9 cellular contexts compared by ENCODE assay signal in genomic region chr19:14450168-14450874, GRCh38. TPM values are rescaled to one million over a fixed set of nuclear protein-coding genes. Genes with fewer than 3 reads are reported as not detected.
DNase-seq lines count a peak whose midpoint lies in the region; ATAC-seq and TF ChIP-seq lines count a peak whose summit lies in the region.
"Had no signal": no experiment of that assay in that cellular context is flagged by ENCODE, and none has a peak within 500 bp of the region (broad histone marks: within the 10 kb centered on the region; RNA-seq: fewer than 3 reads in every experiment).

No MANE protein-coding gene starts in this region.

- peaks cover 14% of the 10 kb centered on the region for H3K4me1 Mint-ChIP-seq in activated T-cell treated with anti-CD3 and anti-CD28 coated beads, Interleukin-2, amount 50 U/mL, for 24 hours (ENCODE audit: low read depth)

- no peaks in the 10 kb centered on the region for H3K27me3 ChIP-seq in PC-3 (ENCODE audit: low read length)

- H4K20me1 ChIP-seq in PC-3 (ENCODE audit: low read length): no peaks in the 10 kb centered on the region

- no peaks in the 10 kb centered on the region for H3K9me2 ChIP-seq in PC-3 (replicated peaks; ENCODE audit: low read length)

- DNase-seq in NCI-H1436 (lab: John Stamatoyannopoulos, UW) (peak; percentile 21), NCI-H1436 treated with DMSO at 0.1 percent for 48 hours (lab: John Stamatoyannopoulos, UW) (no peak), PC-3 (peak; percentile 67), kidney tubule cell (ENCODE audit: low spot score) (peak; percentile 31), H4 (ENCODE audit: low spot score) (no peak), DMS114 treated with DMSO at 0.1 percent for 48 hours (lab: John Stamatoyannopoulos, UW; ENCODE audit: unreplicated experiment) (no peak)
- DNase-seq in activated T-cell treated with anti-CD3 and anti-CD28 coated beads, Interleukin-2, amount 50 U/mL, for 24 hours: peak; percentile 82

- no peak overlapping the region for H3K4me2 ChIP-seq in PC-3 (ENCODE audit: low read length)

- no peak overlapping the region for H3K9ac ChIP-seq in PC-3 (ENCODE audit: low read length)

- no peaks in the 10 kb centered on the region for H3K27me3 Mint-ChIP-seq in activated T-cell treated with anti-CD3 and anti-CD28 coated beads, Interleukin-2, amount 50 U/mL, for 24 hours

- H3K4me1 ChIP-seq in PC-3 (ENCODE audit: insufficient read depth, low read length): no peaks in the 10 kb centered on the region; the same call in 1 of the 2 replicates

- no peak overlapping the region for H3K4me3 ChIP-seq in PC-3 (ENCODE audit: low read length)

- BruUV-seq in PC-3 (replicated peaks; lab: Mats Ljungman, UMichigan): no TSS peak

- H3K4me3 Mint-ChIP-seq in activated T-cell treated with anti-CD3 and anti-CD28 coated beads, Interleukin-2, amount 50 U/mL, for 24 hours: no peak overlapping the region

- ATAC-seq in PC-3: peak; percentile 75
- no peak for ATAC-seq in HG02678 (IDR thresholded peaks at IDR 0.05; ENCODE audit: unreplicated experiment)

- H3K27ac ChIP-seq in PC-3 (ENCODE audit: low read length): no peak overlapping the region

- CTCF ChIA-PET in PC-3 (lab: Charles Lee): no interaction called here

- TF ChIP-seq CTCF in PC-3 (conservative IDR thresholded peaks at IDR 0.05; ENCODE audit: low read depth, low read length): no peak

- no peaks in the 10 kb centered on the region for H3K9me3 ChIP-seq in PC-3 (ENCODE audit: low read length)

- H2AFZ ChIP-seq in PC-3 (ENCODE audit: low read length): no peak overlapping the region

- no peaks in the 10 kb centered on the region for H3K9me3 Mint-ChIP-seq in activated T-cell treated with anti-CD3 and anti-CD28 coated beads, Interleukin-2, amount 50 U/mL, for 24 hours

- peaks cover 90% of the 10 kb centered on the region for H3K36me3 Mint-ChIP-seq in activated T-cell treated with anti-CD3 and anti-CD28 coated beads, Interleukin-2, amount 50 U/mL, for 24 hours (ENCODE audit: low read depth)

- H3K79me2 ChIP-seq in PC-3 (ENCODE audit: low read length): no peaks in the 10 kb centered on the region

- POLR2A ChIA-PET in PC-3 (lab: Charles Lee; ENCODE audit: unreplicated experiment): no interaction called here

- H3K27ac Mint-ChIP-seq in activated T-cell treated with anti-CD3 and anti-CD28 coated beads, Interleukin-2, amount 50 U/mL, for 24 hours: peak overlapping the region; percentile 4

- no peaks in the 10 kb centered on the region for H3F3A ChIP-seq in PC-3 (ENCODE audit: low read length, unreplicated experiment)

- peaks cover 54% of the 10 kb centered on the region for H3K36me3 ChIP-seq in PC-3 (ENCODE audit: low read depth, low read length)

- intact Hi-C loops in PC-3 (cut with micrococcal nuclease): no loop called here

RNA-seq across cellular contexts. Expression of gene PKN1, which starts 17.2 kb away (rescaled TPM):
- 186 and 238 TPM in 2 replicates for total RNA-seq in PC-3 (2014; rRNA removed)
- total RNA-seq in H4 (2014; rRNA removed; shearing (Covaris generic)): 19.0 and 28.7 TPM in 2 replicates

RNA-seq across cellular contexts. Expression of gene PTGER1, which starts 24.8 kb away (rescaled TPM):
- total RNA-seq in PC-3 (2014; rRNA removed): 2.2 and 2.4 TPM in 2 replicates
- not detected in 2 replicates for total RNA-seq in H4 (2014; rRNA removed; shearing (Covaris generic))
- total RNA-seq: mononuclear cell had no signal

RNA-seq across cellular contexts. Expression of gene DDX39A, which starts 31.2 kb away (rescaled TPM):
- 308 and 311 TPM in 2 replicates for total RNA-seq in PC-3 (2014; rRNA removed)
- 162 and 211 TPM in 2 replicates for total RNA-seq in H4 (2014; rRNA removed; shearing (Covaris generic))

RNA-seq across cellular contexts. Expression of gene GIPC1, which starts 45.6 kb away (rescaled TPM):
- total RNA-seq in PC-3 (2014; rRNA removed): 538 and 671 TPM in 2 replicates
- total RNA-seq in H4 (2014; rRNA removed; shearing (Covaris generic)): 36.5 and 62.6 TPM in 2 replicates

Comparison
In these comparisons a context has a peak if more than half of its experiments do, and no peak if none do; other contexts are left out.
1. DNase-seq: peak in NCI-H1436 (single experiment), PC-3 (single experiment), activated T-cell treated with anti-CD3 and anti-CD28 coated beads, Interleukin-2, amount 50 U/mL, for 24 hours (single experiment) and kidney tubule cell (single experiment); none in NCI-H1436 treated with DMSO at 0.1 percent for 48 hours (single experiment), H4 (single experiment) and DMS114 treated with DMSO at 0.1 percent for 48 hours (single experiment).